16 cellular contexts compared by ENCODE assay signal in genomic region chr19:39347332-39348227, GRCh38. TPM values are rescaled to one million over a fixed set of nuclear protein-coding genes. Genes with fewer than 3 reads are reported as not detected.
DNase-seq lines count a peak whose midpoint lies in the region; ATAC-seq, FAIRE-seq and TF ChIP-seq lines count a peak whose summit lies in the region.
"Had no signal": no experiment of that assay in that cellular context is flagged by ENCODE, and none has a peak within 500 bp of the region (broad histone marks: within the 10 kb centered on the region; RNA-seq: fewer than 3 reads in every experiment).

No MANE protein-coding gene starts in this region.

- no peak overlapping the region for H4K8ac ChIP-seq in H9 (replicated peaks; ENCODE audit: insufficient read length, low read depth, low read length)

- H3K9ac ChIP-seq in H9 (ENCODE audit: extremely low read depth, insufficient read length, low read length) (peak overlapping the region; percentile 19), GM12878 (ENCODE audit: control insufficient read depth, insufficient read depth, low read length) (no peak overlapping the region)
- H3K9ac ChIP-seq: KMS-11 had no signal

- H3K36me3 Mint-ChIP-seq in H9 (ENCODE audit: insufficient read depth in 1 of 3, low read depth in 3 of 3) (peaks cover 10 to 56% (median 41%) of the 10 kb centered on the region in 3 experiments), natural killer cell (no peaks in the 10 kb centered on the region)

- H4K20me1 ChIP-seq in H9 (ENCODE audit: control insufficient read depth, insufficient read depth, insufficient read length), result no peaks in the 10 kb centered on the region
- no peaks in the 10 kb centered on the region; the same call in 1 of the 2 replicates for H4K20me1 ChIP-seq in GM12878 (ENCODE audit: control insufficient read depth, insufficient read depth)

- H3K27ac Mint-ChIP-seq in H9 (no peak overlapping the region), natural killer cell (peak overlapping the region; percentile 0 to 15)

- no CpG with 5 or more reads among the region's 4 CpGs for WGBS in H9 (ENCODE audit: extremely low coverage, insufficient read length, low lambda C conversion rate)
- 96% methylated on average over 4 of the region's 4 CpGs for WGBS in GM12878 (ENCODE audit: insufficient coverage, insufficient replicate concordance, low lambda C conversion rate, missing lambda C conversion rate)
- 85 to 100% methylated on average over 4 of the region's 4 CpGs for WGBS in body of pancreas, 2 donors
- WGBS in right cardiac atrium, result 63% methylated on average over 4 of the region's 4 CpGs

- H4K91ac ChIP-seq in H9 (ENCODE audit: insufficient read length, low read depth, low read length), result no peak overlapping the region

- no peak overlapping the region for H3T11ph ChIP-seq in H9 (ENCODE audit: low read length)

- H3K23me2 ChIP-seq in H9 (ENCODE audit: insufficient read length, low read depth, low read length, poor library complexity, severe bottlenecking), result peaks cover 6% of the 10 kb centered on the region

- TF ChIP-seq POLR2A in GM12878 (IDR thresholded peaks at IDR 0.05; ENCODE audit: low read depth, low read length) (no peak), body of pancreas (IDR thresholded peaks at IDR 0.05) (no peak)

- no peak overlapping the region for H2BK12ac ChIP-seq in H9 (ENCODE audit: insufficient read length, low read depth, low read length)

- H4K5ac ChIP-seq in H9 (ENCODE audit: insufficient read length, low read depth, low read length), result no peak overlapping the region

- in situ Hi-C loops in GM12878 (cut with MboI), result no loop called here

- no peak overlapping the region for H3K18ac ChIP-seq in H9 (ENCODE audit: insufficient read length, low read depth, low read length)

- H3K4me3 ChIP-seq in AG04450 (ENCODE audit: low read depth, low read length) (no peak overlapping the region), GM12878 (no peak overlapping the region), body of pancreas (no peak overlapping the region), right cardiac atrium (ENCODE audit: low read length) (no peak overlapping the region)
- H3K4me3 ChIP-seq: adrenal gland, suprapubic skin had no signal

- no peaks in the 10 kb centered on the region for H3K27me3 ChIP-seq in AG04450 (ENCODE audit: control insufficient read depth, insufficient read depth, low read length)
- H3K27me3 ChIP-seq in H9 (ENCODE audit: insufficient read depth, low read length), result no peaks in the 10 kb centered on the region
- no peaks in the 10 kb centered on the region for H3K27me3 ChIP-seq in GM12878 (replicated peaks in 1 of 2; ENCODE audit: control insufficient read depth in 2 of 2, insufficient read depth in 2 of 2, low read length in 1 of 2)
- H3K27me3 ChIP-seq in body of pancreas, result no peaks in the 10 kb centered on the region
- no peaks in the 10 kb centered on the region for H3K27me3 ChIP-seq in right cardiac atrium (ENCODE audit: control insufficient read depth, insufficient read depth)
- H3K27me3 ChIP-seq: adrenal gland, neutrophil, suprapubic skin had no signal

- no peak overlapping the region for H3K14ac ChIP-seq in H9 (ENCODE audit: insufficient read depth, low read length)

- TF ChIP-seq RAD21 in GM12878 (IDR thresholded peaks at IDR 0.05; ENCODE audit: insufficient read depth, low read depth, low read length), result no peak

- RAD21 ChIA-PET in GM12878 (lab: Charles Lee; ENCODE audit: unreplicated experiment), result interaction anchor here (1.0 to 1.7 kb wide), 2 partner anchors 43 to 64 kb away, joined by 4 to 6 read pairs; partner anchors contain the start of genes MED29, PAF1 and PLEKHG2

- no peak overlapping the region for H2BK5ac ChIP-seq in H9 (ENCODE audit: insufficient read length, low read length)

- no peak overlapping the region for H2BK20ac ChIP-seq in H9 (ENCODE audit: low read depth, low read length, poor library complexity, severe bottlenecking)

- no peak overlapping the region for H3K4me2 ChIP-seq in H9 (ENCODE audit: insufficient read depth, insufficient read length, low read length)
- H3K4me2 ChIP-seq in GM12878 (ENCODE audit: control insufficient read depth, insufficient read depth), result no peak overlapping the region
- H3K4me2 ChIP-seq: KMS-11 had no signal

- peaks cover 9% of the 10 kb centered on the region for H3K79me1 ChIP-seq in H9 (ENCODE audit: insufficient read depth, low read depth, low read length, poor library complexity, severe bottlenecking)

- no peak overlapping the region for H2AK5ac ChIP-seq in H9 (ENCODE audit: insufficient read length, low read length)

- SMC1A ChIA-PET in GM12878 (lab: Charles Lee; ENCODE audit: uncharacterized antibody, unreplicated experiment), result interaction anchor here (0.7 to 1.2 kb wide), 4 partner anchors 11 to 226 kb away, joined by 3 read pairs; partner anchors contain the start of genes GMFG and RPS16

- TF ChIP-seq EP300 in GM12878 (IDR thresholded peaks at IDR 0.05; ENCODE audit: borderline replicate concordance in 1 of 2, control insufficient read depth in 1 of 2, low read depth in 2 of 2, low read length in 2 of 2), result no peak

- peaks cover 0 to 5% of the 10 kb centered on the region in 2 experiments; a peak in 1 of 4 replicates for H3K36me3 ChIP-seq in GM12878 (ENCODE audit: control insufficient read depth in 2 of 2, insufficient read depth in 2 of 2, low read length in 1 of 2)
- H3K36me3 ChIP-seq in body of pancreas (replicated peaks in 1 of 2; ENCODE audit: insufficient read depth in 1 of 2, low read depth in 2 of 2), result no peaks in the 10 kb centered on the region

- peaks cover 3% of the 10 kb centered on the region for H3K27me3 Mint-ChIP-seq in H9 (ENCODE audit: low read depth)
- H3K27me3 Mint-ChIP-seq in natural killer cell (ENCODE audit: low read depth in 2 of 2), result no peaks in the 10 kb centered on the region

- intact Hi-C loops in GM12878 (cut with micrococcal nuclease; ENCODE audit: unreplicated experiment) (no loop called here), natural killer cell (cut with micrococcal nuclease) (no loop called here), body of pancreas (cut with DNase I) (loop anchor here (5.0 to 10.0 kb wide), 2 partner anchors 35 to 67 kb away; partner anchors contain the start of gene PLEKHG2), right cardiac atrium (cut with DNase I) (no loop called here)

- TF ChIP-seq CTCF in AG04450 (IDR thresholded peaks at IDR 0.05; ENCODE audit: low read depth, low read length) (no peak), H9 (conservative IDR thresholded peaks at IDR 0.05) (no peak), GM12878 (IDR thresholded peaks at IDR 0.05 in 2 of 3, conservative IDR thresholded peaks at IDR 0.05 in 1 of 3; ENCODE audit: control insufficient read depth in 2 of 3, extremely low read depth in 1 of 3, insufficient read depth in 1 of 3, low read depth in 3 of 3, low read length in 3 of 3) (no peak), natural killer cell (IDR thresholded peaks at IDR 0.05) (no peak), body of pancreas (IDR thresholded peaks at IDR 0.05) (no peak)

- H3K4me1 Mint-ChIP-seq in H9, result peaks cover 18 to 21% of the 10 kb centered on the region in 2 experiments
- peaks cover 46 to 67% of the 10 kb centered on the region in 2 donors for H3K4me1 Mint-ChIP-seq in natural killer cell

- FAIRE-seq in GM12878 (lab: Jason Lieb, UNC), result no peak
- FAIRE-seq: H1 had no signal

- TSS peak; percentile 9 for BruUV-seq in GM12878 (replicated peaks; lab: Mats Ljungman, UMichigan)

- no peak overlapping the region for H2BK15ac ChIP-seq in H9 (ENCODE audit: low read depth, low read length)

- ATAC-seq in GM12878 (no peak), natural killer cell (no peak), GM21528 (IDR thresholded peaks at IDR 0.05; ENCODE audit: low FRiP score, unreplicated experiment) (no peak), body of pancreas (no peak), right cardiac atrium (no peak)

- H3K79me2 ChIP-seq in H9 (ENCODE audit: insufficient read depth, low read length), result no peaks in the 10 kb centered on the region; the same call in 1 of the 2 replicates
- peaks cover 9% of the 10 kb centered on the region for H3K79me2 ChIP-seq in GM12878 (ENCODE audit: control insufficient read depth, insufficient read depth, low read length)

- H3K4me1 ChIP-seq in H9 (ENCODE audit: insufficient read depth, low read length) (no peaks in the 10 kb centered on the region), GM12878 (ENCODE audit: control insufficient read depth, insufficient read depth, low read length) (peaks cover 20% of the 10 kb centered on the region), body of pancreas (peaks cover 34% of the 10 kb centered on the region), right cardiac atrium (ENCODE audit: control insufficient read depth, insufficient read depth, low read length) (peaks cover 9% of the 10 kb centered on the region)

- no peak overlapping the region for H3K56ac ChIP-seq in H9 (ENCODE audit: insufficient read length, low read depth, low read length)

- H3K27ac ChIP-seq in AG04450 (ENCODE audit: low read depth, low read length) (peak overlapping the region; percentile 1), H9 (ENCODE audit: insufficient read length, low read depth, low read length) (no peak overlapping the region), GM12878 (ENCODE audit: control insufficient read depth, insufficient read depth) (no peak overlapping the region), body of pancreas (no peak overlapping the region), right cardiac atrium (ENCODE audit: low read length) (no peak overlapping the region)
- H3K27ac ChIP-seq: KMS-11, neutrophil, suprapubic skin, VCaP had no signal

- H2BK120ac ChIP-seq in H9 (ENCODE audit: low read depth, low read length, poor library complexity, severe bottlenecking), result no peak overlapping the region

- no peak overlapping the region for H3K4me3 Mint-ChIP-seq in H9
- no peak overlapping the region for H3K4me3 Mint-ChIP-seq in natural killer cell

- DNase-seq in AG04450 (ENCODE audit: low read depth, low spot score) (no peak), H9 (no peak), GM12878 (ENCODE audit: low read depth, low spot score) (no peak), natural killer cell (no peak), NCI-H2171 treated with DMSO at 0.1 percent for 48 hours (lab: John Stamatoyannopoulos, UW) (no peak), body of pancreas (no peak), right cardiac atrium (no peak)
- DNase-seq: kidney glomerular epithelial cell, NCI-H2107 had no signal

- no peak overlapping the region for H3K23ac ChIP-seq in H9 (ENCODE audit: insufficient read length, low read depth, low read length)

- H2AFZ ChIP-seq in H9 (ENCODE audit: low read length) (no peak overlapping the region), GM12878 (ENCODE audit: control insufficient read depth, low read depth, low read length) (no peak overlapping the region)

- POLR2A ChIA-PET in AG04450 (lab: Yijun Ruan, JAX), result no interaction called here
- POLR2A ChIA-PET in GM12878 (lab: Charles Lee), result interaction anchor here (0.8 kb wide), 1 partner anchor 65 kb away, joined by 5 read pairs; the partner anchor contains the start of gene PLEKHG2

- no peak overlapping the region for H3K4ac ChIP-seq in H9 (ENCODE audit: low read depth, low read length)

- H3K9me3 Mint-ChIP-seq in H9 (no peaks in the 10 kb centered on the region; a peak in 1 of 5 replicates), natural killer cell (no peaks in the 10 kb centered on the region)

- H3K9me3 ChIP-seq in AG04450 (ENCODE audit: control insufficient read depth, insufficient read depth, low read length), result no peaks in the 10 kb centered on the region; the same call in 1 of the 2 replicates
- H3K9me3 ChIP-seq in H9 (ENCODE audit: control insufficient read depth, low read depth, low read length), result no peaks in the 10 kb centered on the region
- H3K9me3 ChIP-seq in GM12878 (replicated peaks; ENCODE audit: control insufficient read depth, insufficient read depth, low read length), result no peaks in the 10 kb centered on the region
- H3K9me3 ChIP-seq in body of pancreas, result no peaks in the 10 kb centered on the region
- H3K9me3 ChIP-seq in right cardiac atrium (ENCODE audit: control insufficient read depth, low read length), result no peaks in the 10 kb centered on the region
- H3K9me3 ChIP-seq: adrenal gland, neutrophil, suprapubic skin had no signal

- CTCF ChIA-PET in AG04450 (lab: Charles Lee) (interaction anchor here (0.5 to 0.8 kb wide), 2 partner anchors 185 to 225 kb away, joined by 3 read pairs; partner anchors contain the start of gene EID2B), GM12878 (lab: Yijun Ruan, JAX) (interaction anchor here (0.8 to 2.2 kb wide), 7 partner anchors 14 to 815 kb away, joined by 3 to 7 read pairs (median 3); no protein-coding TSS in a partner anchor)

RNA-seq across cellular contexts. Expression of gene SAMD4B, which starts 5.4 kb away (rescaled TPM):
- 33.4 and 47.3 TPM in 2 replicates for polyA plus RNA-seq in AG04450 (2011; rRNA removed)
- 40.6 and 52.1 TPM in 2 replicates for polyA minus RNA-seq in AG04450 (2011; rRNA and poly(A)+ RNA removed)
- total RNA-seq in H9 (2021), result 134 and 135 TPM in 2 replicates
- total RNA-seq in GM12878 (2013; cell fraction: nucleolus; rRNA removed), result 84.4 and 88.2 TPM in 2 replicates
- 19.1 and 25.0 TPM in 2 replicates for total RNA-seq in GM12878 (2014; rRNA removed)
- 9.6 and 10.9 TPM in 2 replicates for total RNA-seq in GM12878 (2014; rRNA removed; fragmentation: Illumina TruSeq; extraction: Trizol)
- total RNA-seq in GM12878 (2021), result 36.1 and 38.4 TPM in 2 replicates
- polyA plus RNA-seq in GM12878 (2011; ENCODE audit: low read depth), result 12.3 TPM
- polyA plus RNA-seq in GM12878 (2011; rRNA removed), result 5.3 and 18.7 TPM in 2 replicates
- 28.1 and 28.2 TPM in 2 replicates for polyA plus RNA-seq in GM12878 (2011; cell fraction: cytosol; rRNA removed)
- 65.6 and 94.2 TPM in 2 replicates for polyA plus RNA-seq in GM12878 (2011; cell fraction: nucleus; rRNA removed)
- polyA plus RNA-seq in GM12878 (2012), result 35.0 and 40.0 TPM in 2 replicates
- 14.1 and 23.0 TPM in 2 replicates for polyA plus RNA-seq in GM12878 (2014; fragmentation: Illumina TruSeq; extraction: Trizol)
- 1 to 10 TPM; 2.4 to 3.8 TPM for polyA plus RNA-seq in GM12878 (2014; fragmentation: Nextera tagmentation; extraction: Ambion mirVana)
- 43.3 and 53.3 TPM in 2 replicates for polyA plus RNA-seq in GM12878 (2014; rRNA removed)
- polyA plus RNA-seq in GM12878 (2016; fragmentation: Nextera tagmentation; extraction: Ambion mirVana), result 10 to 100 TPM; 24.7 to 24.8 TPM
- 21.1 and 31.2 TPM in 2 replicates for polyA minus RNA-seq in GM12878 (2011; rRNA and poly(A)+ RNA removed)
- polyA minus RNA-seq in GM12878 (2011; cell fraction: cytosol; rRNA and poly(A)+ RNA removed), result 14.6 and 15.5 TPM in 2 replicates
- 10.2 and 20.6 TPM in 2 replicates for polyA minus RNA-seq in GM12878 (2011; cell fraction: nucleus; rRNA and poly(A)+ RNA removed)
- total RNA-seq in natural killer cell, result 10 to 100 TPM; 67.8 to 80.8 (median 78.9) TPM
- total RNA-seq in body of pancreas, result 10 to 100 TPM; 41.5 to 77.8 TPM
- 10 to 100 TPM; 43.2 to 85.3 (median 55.1) TPM for total RNA-seq in right cardiac atrium
- polyA plus RNA-seq in right cardiac atrium, result 71.5 TPM

RNA-seq across cellular contexts. Expression of gene GMFG, which starts 11.7 kb away (rescaled TPM):
- polyA plus RNA-seq in AG04450 (2011; rRNA removed) (0.17 and 0.26 TPM in 2 replicates), GM12878 (2011; rRNA removed) (189 and 194 TPM in 2 replicates), GM12878 (2014; fragmentation: Illumina TruSeq; extraction: Trizol) (198 and 203 TPM in 2 replicates), GM12878 (2014; fragmentation: Nextera tagmentation; extraction: Ambion mirVana) (100 to 1,000 TPM; 591 to 635 TPM), GM12878 (2014; rRNA removed) (154 and 160 TPM in 2 replicates), GM12878 (2016; fragmentation: Nextera tagmentation; extraction: Ambion mirVana) (100 to 1,000 TPM; 254 to 256 TPM), right cardiac atrium (20.2 TPM)
- not detected in 2 replicates for polyA minus RNA-seq in AG04450 (2011; rRNA and poly(A)+ RNA removed)
- total RNA-seq in H9 (2021) (0.48 TPM in 1 of 2 replicates, not detected in the other), GM12878 (2014; rRNA removed) (119 and 121 TPM in 2 replicates), GM12878 (2014; rRNA removed; fragmentation: Illumina TruSeq; extraction: Trizol) (159 and 169 TPM in 2 replicates), GM12878 (2021) (197 and 211 TPM in 2 replicates), natural killer cell (100 to 1,000 TPM; 315 to 331 (median 329) TPM), body of pancreas (1 to 10 TPM; 1.3 to 6.0 TPM), right cardiac atrium (10 to 100 TPM; 14.4 to 20.4 (median 17.9) TPM)
- 12.8 and 14.2 TPM in 2 replicates for total RNA-seq in GM12878 (2013; cell fraction: nucleolus; rRNA removed)
- polyA plus RNA-seq in GM12878 (2011; ENCODE audit: low read depth), result 584 TPM
- polyA plus RNA-seq in GM12878 (2011; cell fraction: cytosol; rRNA removed), result 131 and 145 TPM in 2 replicates
- polyA plus RNA-seq in GM12878 (2011; cell fraction: nucleus; rRNA removed), result 65.4 and 79.9 TPM in 2 replicates
- 255 and 347 TPM in 2 replicates for polyA plus RNA-seq in GM12878 (2012)
- 41.5 and 46.2 TPM in 2 replicates for polyA minus RNA-seq in GM12878 (2011; rRNA and poly(A)+ RNA removed)
- polyA minus RNA-seq in GM12878 (2011; cell fraction: cytosol; rRNA and poly(A)+ RNA removed), result 9.6 and 16.0 TPM in 2 replicates
- 7.4 and 14.0 TPM in 2 replicates for polyA minus RNA-seq in GM12878 (2011; cell fraction: nucleus; rRNA and poly(A)+ RNA removed)
- total RNA-seq: H1 had no signal

RNA-seq across cellular contexts. Expression of gene LRFN1, which starts 26.9 kb away (rescaled TPM):
- 0.15 and 0.16 TPM in 2 replicates for polyA plus RNA-seq in AG04450 (2011; rRNA removed)
- 0.13 and 0.18 TPM in 2 replicates for polyA minus RNA-seq in AG04450 (2011; rRNA and poly(A)+ RNA removed)
- 4.2 and 4.5 TPM in 2 replicates for total RNA-seq in H9 (2021)
- 2.6 and 3.2 TPM in 2 replicates for total RNA-seq in GM12878 (2013; cell fraction: nucleolus; rRNA removed)
- total RNA-seq in GM12878 (2014; rRNA removed), result 0.38 and 0.40 TPM in 2 replicates
- total RNA-seq in GM12878 (2014; rRNA removed; fragmentation: Illumina TruSeq; extraction: Trizol), result 0.05 and 0.13 TPM in 2 replicates
- total RNA-seq in GM12878 (2021), result 0.85 and 1.0 TPM in 2 replicates
- polyA plus RNA-seq in GM12878 (2011; ENCODE audit: low read depth), result 0.13 TPM
- polyA plus RNA-seq in GM12878 (2011; rRNA removed), result 0.13 and 0.29 TPM in 2 replicates
- 0.55 and 0.65 TPM in 2 replicates for polyA plus RNA-seq in GM12878 (2011; cell fraction: cytosol; rRNA removed)
- 0.91 and 1.4 TPM in 2 replicates for polyA plus RNA-seq in GM12878 (2011; cell fraction: nucleus; rRNA removed)
- 1.0 and 1.6 TPM in 2 replicates for polyA plus RNA-seq in GM12878 (2012)
- polyA plus RNA-seq in GM12878 (2014; fragmentation: Illumina TruSeq; extraction: Trizol), result 0.10 TPM in 1 of 2 replicates, not detected in the other
- polyA plus RNA-seq in GM12878 (2014; fragmentation: Nextera tagmentation; extraction: Ambion mirVana), result under 1 TPM in 1 of 2 experiments, not detected in 1; 0.09 TPM
- 0.86 and 0.91 TPM in 2 replicates for polyA plus RNA-seq in GM12878 (2014; rRNA removed)
- under 1 TPM; 0.24 to 0.35 TPM for polyA plus RNA-seq in GM12878 (2016; fragmentation: Nextera tagmentation; extraction: Ambion mirVana)
- 0.31 and 0.37 TPM in 2 replicates for polyA minus RNA-seq in GM12878 (2011; rRNA and poly(A)+ RNA removed)
- 0.21 and 0.53 TPM in 2 replicates for polyA minus RNA-seq in GM12878 (2011; cell fraction: cytosol; rRNA and poly(A)+ RNA removed)
- polyA minus RNA-seq in GM12878 (2011; cell fraction: nucleus; rRNA and poly(A)+ RNA removed), result 0.24 and 0.86 TPM in 2 replicates
- total RNA-seq in natural killer cell, result 10 to 100 TPM in 1 of 3 donors, 1 to 10 TPM in 2; 5.9 to 12.5 (median 6.9) TPM
- total RNA-seq in body of pancreas, result 1 to 10 TPM; 2.0 to 5.7 TPM
- under 1 TPM; 0.33 to 0.96 (median 0.86) TPM for total RNA-seq in right cardiac atrium
- polyA plus RNA-seq in right cardiac atrium, result 0.63 TPM

RNA-seq across cellular contexts. Expression of gene PAF1, which starts 43.3 kb away (rescaled TPM):
- polyA plus RNA-seq in AG04450 (2011; rRNA removed) (51.9 and 60.5 TPM in 2 replicates), GM12878 (2011; rRNA removed) (34.2 and 44.6 TPM in 2 replicates), GM12878 (2014; fragmentation: Illumina TruSeq; extraction: Trizol) (38.3 and 44.2 TPM in 2 replicates), GM12878 (2014; fragmentation: Nextera tagmentation; extraction: Ambion mirVana) (1 to 10 TPM; 1.7 to 3.7 TPM), GM12878 (2014; rRNA removed) (39.2 and 41.8 TPM in 2 replicates), GM12878 (2016; fragmentation: Nextera tagmentation; extraction: Ambion mirVana) (10 to 100 TPM; 39.3 to 45.8 TPM), right cardiac atrium (43.5 TPM)
- polyA minus RNA-seq in AG04450 (2011; rRNA and poly(A)+ RNA removed), result 46.7 and 51.6 TPM in 2 replicates
- total RNA-seq in H9 (2021) (34.9 and 38.0 TPM in 2 replicates), GM12878 (2014; rRNA removed) (35.9 and 40.0 TPM in 2 replicates), GM12878 (2014; rRNA removed; fragmentation: Illumina TruSeq; extraction: Trizol) (26.2 and 32.2 TPM in 2 replicates), GM12878 (2021) (33.8 and 34.8 TPM in 2 replicates), natural killer cell (10 to 100 TPM; 54.3 to 80.9 (median 68.3) TPM), body of pancreas (10 to 100 TPM; 16.9 to 49.8 TPM), right cardiac atrium (10 to 100 TPM; 41.0 to 42.8 (median 41.3) TPM)
- total RNA-seq in GM12878 (2013; cell fraction: nucleolus; rRNA removed), result 15.4 and 21.4 TPM in 2 replicates
- 19.7 TPM for polyA plus RNA-seq in GM12878 (2011; ENCODE audit: low read depth)
- polyA plus RNA-seq in GM12878 (2011; cell fraction: cytosol; rRNA removed), result 44.0 and 45.7 TPM in 2 replicates
- polyA plus RNA-seq in GM12878 (2011; cell fraction: nucleus; rRNA removed), result 53.9 and 78.1 TPM in 2 replicates
- 34.7 and 38.4 TPM in 2 replicates for polyA plus RNA-seq in GM12878 (2012)
- polyA minus RNA-seq in GM12878 (2011; rRNA and poly(A)+ RNA removed), result 28.8 and 36.4 TPM in 2 replicates
- polyA minus RNA-seq in GM12878 (2011; cell fraction: cytosol; rRNA and poly(A)+ RNA removed), result 15.4 and 26.1 TPM in 2 replicates
- polyA minus RNA-seq in GM12878 (2011; cell fraction: nucleus; rRNA and poly(A)+ RNA removed), result 30.0 and 47.1 TPM in 2 replicates

RNA-seq across cellular contexts. Expression of gene MED29, which starts 43.6 kb away (rescaled TPM):
- 28.0 and 29.9 TPM in 2 replicates for polyA plus RNA-seq in AG04450 (2011; rRNA removed)
- polyA minus RNA-seq in AG04450 (2011; rRNA and poly(A)+ RNA removed), result 22.2 and 26.5 TPM in 2 replicates
- 48.3 and 49.2 TPM in 2 replicates for total RNA-seq in H9 (2021)
- total RNA-seq in GM12878 (2013; cell fraction: nucleolus; rRNA removed), result 12.2 and 14.2 TPM in 2 replicates
- total RNA-seq in GM12878 (2014; rRNA removed), result 22.6 and 22.7 TPM in 2 replicates
- 12.8 and 14.5 TPM in 2 replicates for total RNA-seq in GM12878 (2014; rRNA removed; fragmentation: Illumina TruSeq; extraction: Trizol)
- total RNA-seq in GM12878 (2021), result 26.2 and 28.0 TPM in 2 replicates
- 9.9 TPM for polyA plus RNA-seq in GM12878 (2011; ENCODE audit: low read depth)
- polyA plus RNA-seq in GM12878 (2011; rRNA removed), result 13.9 and 19.5 TPM in 2 replicates
- 32.6 and 34.4 TPM in 2 replicates for polyA plus RNA-seq in GM12878 (2011; cell fraction: cytosol; rRNA removed)
- 14.1 and 18.7 TPM in 2 replicates for polyA plus RNA-seq in GM12878 (2011; cell fraction: nucleus; rRNA removed)
- polyA plus RNA-seq in GM12878 (2012), result 15.5 and 16.8 TPM in 2 replicates
- 16.7 and 23.0 TPM in 2 replicates for polyA plus RNA-seq in GM12878 (2014; fragmentation: Illumina TruSeq; extraction: Trizol)
- 1 to 10 TPM; 3.2 to 5.1 TPM for polyA plus RNA-seq in GM12878 (2014; fragmentation: Nextera tagmentation; extraction: Ambion mirVana)
- 24.4 and 26.4 TPM in 2 replicates for polyA plus RNA-seq in GM12878 (2014; rRNA removed)
- 10 to 100 TPM; 31.9 to 36.6 TPM for polyA plus RNA-seq in GM12878 (2016; fragmentation: Nextera tagmentation; extraction: Ambion mirVana)
- polyA minus RNA-seq in GM12878 (2011; rRNA and poly(A)+ RNA removed), result 19.4 and 20.9 TPM in 2 replicates
- polyA minus RNA-seq in GM12878 (2011; cell fraction: cytosol; rRNA and poly(A)+ RNA removed), result 5.5 and 8.7 TPM in 2 replicates
- 18.6 and 27.7 TPM in 2 replicates for polyA minus RNA-seq in GM12878 (2011; cell fraction: nucleus; rRNA and poly(A)+ RNA removed)
- total RNA-seq in natural killer cell, result 10 to 100 TPM; 37.5 to 49.1 (median 45.9) TPM
- 10 to 100 TPM; 23.1 to 40.9 TPM for total RNA-seq in body of pancreas
- total RNA-seq in right cardiac atrium, result 10 to 100 TPM; 25.1 to 31.8 (median 27.0) TPM
- polyA plus RNA-seq in right cardiac atrium, result 38.3 TPM

Comparison
In these comparisons a context has a peak if more than half of its experiments do, and no peak if none do; other contexts are left out.
1. H3K27ac Mint-ChIP-seq: peak in natural killer cell (2 of 2); none in H9 (0 of 3).